Comparison of ENCODE assay signal across 8 cellular contexts in genomic region chr2:241703128-241703604, GRCh38. TPM values are rescaled to one million over a fixed set of nuclear protein-coding genes. Genes with fewer than 3 reads are reported as not detected.
DNase-seq lines count a peak whose midpoint lies in the region; ATAC-seq and TF ChIP-seq lines count a peak whose summit lies in the region.

No MANE protein-coding gene starts in this region.

- peak overlapping the region; percentile 71 to 77 for H3K4me3 ChIP-seq in Panc1 (ENCODE audit: low read depth in 2 of 2, low read length in 2 of 2)
- peak overlapping the region; percentile 82 for H3K4me3 ChIP-seq in epithelial cell of proximal tubule (ENCODE audit: low read depth, low read length)
- H3K4me3 ChIP-seq in osteoblast (ENCODE audit: insufficient read depth, low read length): peak overlapping the region; percentile 94

- peak overlapping the region; percentile 71 for H3K27ac ChIP-seq in Panc1 (ENCODE audit: low read length)
- peak overlapping the region; percentile 56 for H3K27ac ChIP-seq in osteoblast (ENCODE audit: low read depth, low read length)

- H3K27me3 ChIP-seq in Panc1 (ENCODE audit: control insufficient read depth, insufficient read depth, low read length) (no peaks in the 10 kb centered on the region), osteoblast (ENCODE audit: insufficient read depth, low read length) (no peaks in the 10 kb centered on the region)

- H3K79me2 ChIP-seq in osteoblast (ENCODE audit: insufficient read depth, low read length): peaks cover 19% of the 10 kb centered on the region

- H3K36me3 ChIP-seq in Panc1 (ENCODE audit: control insufficient read depth, insufficient read depth, low read length): no peaks in the 10 kb centered on the region; the same call in 1 of the 2 replicates
- H3K36me3 ChIP-seq in osteoblast (ENCODE audit: insufficient read depth, low read length): peaks cover 21% of the 10 kb centered on the region

- peak overlapping the region; percentile 70 for H2AFZ ChIP-seq in osteoblast (ENCODE audit: low read length)

- peaks cover 10% of the 10 kb centered on the region for H4K20me1 ChIP-seq in osteoblast (ENCODE audit: insufficient read depth, low read length)

- BruUV-seq in Panc1 (replicated peaks; lab: Mats Ljungman, UMichigan): TSS peak; percentile 62

- H3K9me3 ChIP-seq in Panc1 (ENCODE audit: control insufficient read depth, insufficient read depth, low read depth, low read length): no peaks in the 10 kb centered on the region
- H3K9me3 ChIP-seq in osteoblast (ENCODE audit: low read depth, low read length): no peaks in the 10 kb centered on the region

- ATAC-seq in Panc1: no peak
- ATAC-seq in GM19463 (IDR thresholded peaks at IDR 0.05; ENCODE audit: unreplicated experiment): no peak
- no peak for ATAC-seq in GM21825 (IDR thresholded peaks at IDR 0.05; ENCODE audit: unreplicated experiment)

- POLR2A ChIA-PET in Panc1 (lab: Charles Lee): no interaction called here

- DNase-seq in GM20000 (ENCODE audit: low spot score) (peak; percentile 25), Panc1 (ENCODE audit: low read depth, low spot score) (no peak), epithelial cell of proximal tubule (ENCODE audit: low read depth) (no peak), osteoblast (ENCODE audit: insufficient read length, low spot score, missing footprints) (no peak), NCI-H526 (lab: John Stamatoyannopoulos, UW) (no peak), SW480 (ENCODE audit: low spot score) (no peak)

- H3K4me1 ChIP-seq in Panc1 (ENCODE audit: control insufficient read depth, insufficient read depth, low read length): peaks cover 10% of the 10 kb centered on the region
- peaks cover 9% of the 10 kb centered on the region for H3K4me1 ChIP-seq in osteoblast (ENCODE audit: insufficient read depth, low read length)

- CTCF ChIA-PET in Panc1 (lab: Charles Lee): no interaction called here

- in situ Hi-C loops in Panc1 (cut with HindIII; ENCODE audit: low pct_unique_long_range_greater_than_20kb, low sequenced_read_pairs): no loop called here

- peak overlapping the region; percentile 98 for H3K4me2 ChIP-seq in osteoblast (ENCODE audit: insufficient read depth, low read length)

- intact Hi-C loops in Panc1 (cut with micrococcal nuclease; ENCODE audit: unreplicated experiment): no loop called here

- TF ChIP-seq CTCF in GM20000 (IDR thresholded peaks at IDR 0.05; ENCODE audit: extremely low read depth, missing control alignments): no peak
- TF ChIP-seq CTCF in Panc1 (IDR thresholded peaks at IDR 0.05): no peak
- no peak for TF ChIP-seq CTCF in epithelial cell of proximal tubule (conservative IDR thresholded peaks at IDR 0.05; ENCODE audit: low read depth, low read length)
- no peak for TF ChIP-seq CTCF in osteoblast (IDR thresholded peaks at IDR 0.05; ENCODE audit: extremely low read depth, low read depth, low read length)

RNA-seq across cellular contexts. Expression of gene ING5, which starts 1.3 kb away (rescaled TPM):
- 39.8 TPM for total RNA-seq in Panc1 (2021; ENCODE audit: unreplicated experiment)
- 22.8 TPM for polyA plus RNA-seq in Panc1 (2012; ENCODE audit: insufficient read length)
- 10.4 and 25.5 TPM in 2 replicates for total RNA-seq in epithelial cell of proximal tubule
- total RNA-seq in osteoblast: 16.6 and 18.6 TPM in 2 replicates

RNA-seq across cellular contexts. Expression of gene DTYMK, which starts 16.6 kb away (rescaled TPM):
- total RNA-seq in Panc1 (2021; ENCODE audit: unreplicated experiment) (122 TPM), epithelial cell of proximal tubule (102 and 128 TPM in 2 replicates), osteoblast (12.7 and 14.1 TPM in 2 replicates)
- polyA plus RNA-seq in Panc1 (2012; ENCODE audit: insufficient read length): 60.0 TPM

RNA-seq across cellular contexts. Expression of gene D2HGDH, which starts 31.3 kb away (rescaled TPM):
- total RNA-seq in Panc1 (2021; ENCODE audit: unreplicated experiment): 53.0 TPM
- polyA plus RNA-seq in Panc1 (2012; ENCODE audit: insufficient read length): 71.6 TPM
- 10.8 and 13.9 TPM in 2 replicates for total RNA-seq in epithelial cell of proximal tubule
- total RNA-seq in osteoblast: 14.1 and 15.6 TPM in 2 replicates
